Comparison of ENCODE assay signal across 18 cellular contexts in genomic region chr1:10538608-10539355, GRCh38.
DNase-seq lines count a peak whose midpoint lies in the region; ATAC-seq, FAIRE-seq and TF ChIP-seq lines count a peak whose summit lies in the region.
"Had no signal": no experiment of that assay in that cellular context is flagged by ENCODE, and none has a peak within 500 bp of the region (broad histone marks: within the 10 kb centered on the region; RNA-seq: fewer than 3 reads in every experiment).

No MANE protein-coding gene starts in this region.

- peaks cover 25% of the 10 kb centered on the region for H3K4me1 Mint-ChIP-seq in astrocyte (ENCODE audit: low read depth, unreplicated experiment)
- peaks cover 38% of the 10 kb centered on the region for H3K4me1 Mint-ChIP-seq in stimulated activated effector memory CD8-positive, alpha-beta T cell treated with anti-CD3 and anti-CD28 coated beads, Interleukin-12 subunit alpha, Interleukin-12 subunit beta, amount 100 ng/mL, for 72 hours
- H3K4me1 Mint-ChIP-seq in activated CD4-positive, alpha-beta T cell treated with anti-CD3 and anti-CD28 coated beads, Interleukin-2, amount 10 ng/mL, durations not matched to agents 24 days and 14 days = peaks cover 20% of the 10 kb centered on the region
- H3K4me1 Mint-ChIP-seq: CD14-positive monocyte had no signal

- DNase-seq in Right ventricle myocardium inferior (ENCODE audit: missing footprints) = no peak
- no peak for DNase-seq in cardiac septum (ENCODE audit: low spot score)
- no peak for DNase-seq in astrocyte (ENCODE audit: low read depth)
- peak in 2 of 3 donors; percentile 70 to 72 for DNase-seq in right cardiac atrium
- DNase-seq in stimulated activated effector memory CD8-positive, alpha-beta T cell treated with anti-CD3 and anti-CD28 coated beads, Interleukin-12 subunit alpha, Interleukin-12 subunit beta, amount 100 ng/mL, for 72 hours (ENCODE audit: low spot score in 2 of 2) = no peak
- DNase-seq in SJCRH30 = no peak
- DNase-seq in activated CD4-positive, alpha-beta T cell treated with anti-CD3 and anti-CD28 coated beads, Interleukin-2, amount 10 ng/mL, durations not matched to agents 24 days and 14 days = no peak
- no peak for DNase-seq in HT-29 (ENCODE audit: low spot score)
- DNase-seq: activated CD4-positive, CD25-positive, alpha-beta regulatory T cell treated with anti-CD3 and anti-CD28 coated beads, Interleukin-2, amount 50 U/mL, for 72 hours; activated naive CD4-positive, alpha-beta T cell treated with Interleukin-2 at 50 U/mL for 16 hours; naive thymus-derived CD8-positive, alpha-beta T cell had no signal

- H3K9me3 ChIP-seq in astrocyte (ENCODE audit: insufficient read depth, low read depth, low read length) = no peaks in the 10 kb centered on the region
- H3K9me3 ChIP-seq in right cardiac atrium (ENCODE audit: control insufficient read depth, low read length) = no peaks in the 10 kb centered on the region
- H3K9me3 ChIP-seq in SJCRH30 (replicated peaks) = no peaks in the 10 kb centered on the region
- H3K9me3 ChIP-seq: prostate gland, vagina had no signal

- no peaks in the 10 kb centered on the region for H3K36me3 ChIP-seq in astrocyte (ENCODE audit: insufficient read depth, low read length)
- H3K36me3 ChIP-seq in SJCRH30 = peaks cover 16% of the 10 kb centered on the region; the same call in 1 of the 2 replicates
- H3K36me3 ChIP-seq: prostate gland had no signal

- intact Hi-C loops in Right ventricle myocardium inferior (cut with DNase I) (no loop called here), cardiac septum (cut with DNase I) (no loop called here), right cardiac atrium (cut with DNase I) (loop anchor here in 2 of 4 donors (5.0 to 10.0 kb wide), 3 partner anchors 64 to 256 kb away; partner anchors contain the start of genes CASZ1 (in 1 of the 2), DFFA (in 1 of the 2) and PEX14 (in 1 of the 2))
- intact Hi-C loops in activated CD4-positive, alpha-beta T cell treated with anti-CD3 and anti-CD28 coated beads, Interleukin-2, amount 10 ng/mL, durations not matched to agents 24 days and 14 days (cut with micrococcal nuclease) = no loop called here

- no peaks in the 10 kb centered on the region for H3K27me3 Mint-ChIP-seq in astrocyte (ENCODE audit: low read depth, unreplicated experiment)
- no peaks in the 10 kb centered on the region for H3K27me3 Mint-ChIP-seq in activated CD4-positive, alpha-beta T cell treated with anti-CD3 and anti-CD28 coated beads, Interleukin-2, amount 10 ng/mL, durations not matched to agents 24 days and 14 days
- H3K27me3 Mint-ChIP-seq: dendritic cell treated with granulocyte-macrophage colony-stimulating factor and Interleukin-4, amounts not matched to agents 40 ng/mL and 50 ng/mL, for 4 days; naive thymus-derived CD8-positive, alpha-beta T cell had no signal

- WGBS in right cardiac atrium = 51% methylated on average over 15 of the region's 15 CpGs

- H3K4me1 ChIP-seq in astrocyte (ENCODE audit: insufficient read depth, low read length) (peaks cover 22% of the 10 kb centered on the region), right cardiac atrium (ENCODE audit: control insufficient read depth, insufficient read depth, low read length) (peaks cover 14% of the 10 kb centered on the region), SJCRH30 (peaks cover 40% of the 10 kb centered on the region)
- H3K4me1 ChIP-seq: prostate gland, vagina had no signal

- peak overlapping the region; percentile 63 for H3K4me2 ChIP-seq in astrocyte (ENCODE audit: low read length)
- H3K4me2 ChIP-seq: KMS-11 had no signal

- H3K79me2 ChIP-seq in astrocyte (ENCODE audit: insufficient read depth, low read length) = peaks cover 7% of the 10 kb centered on the region

- H4K20me1 ChIP-seq in astrocyte (ENCODE audit: insufficient read depth, low read length) = peaks cover 43% of the 10 kb centered on the region

- H3K27ac ChIP-seq in astrocyte (ENCODE audit: low read depth, low read length) = no peak overlapping the region
- no peak overlapping the region for H3K27ac ChIP-seq in right cardiac atrium (ENCODE audit: low read length)
- H3K27ac ChIP-seq in SJCRH30 = no peak overlapping the region
- H3K27ac ChIP-seq: HL-60, KMS-11, prostate gland, vagina had no signal

- peak overlapping the region; percentile 75 for H3K4me3 Mint-ChIP-seq in astrocyte (ENCODE audit: unreplicated experiment)
- H3K4me3 Mint-ChIP-seq in stimulated activated effector memory CD8-positive, alpha-beta T cell treated with anti-CD3 and anti-CD28 coated beads, Interleukin-12 subunit alpha, Interleukin-12 subunit beta, amount 100 ng/mL, for 72 hours = no peak overlapping the region
- H3K4me3 Mint-ChIP-seq in activated CD4-positive, alpha-beta T cell treated with anti-CD3 and anti-CD28 coated beads, Interleukin-2, amount 10 ng/mL, durations not matched to agents 24 days and 14 days = no peak overlapping the region
- H3K4me3 Mint-ChIP-seq: CD14-positive monocyte; dendritic cell treated with granulocyte-macrophage colony-stimulating factor and Interleukin-4, amounts not matched to agents 40 ng/mL and 50 ng/mL, for 4 days; naive thymus-derived CD8-positive, alpha-beta T cell had no signal

- no peak overlapping the region for H2AFZ ChIP-seq in astrocyte (ENCODE audit: low read depth, low read length)

- H3K4me3 ChIP-seq in astrocyte (ENCODE audit: insufficient read depth, low read depth, low read length) (no peak overlapping the region), right cardiac atrium (ENCODE audit: low read length) (no peak overlapping the region), SJCRH30 (no peak overlapping the region)
- H3K4me3 ChIP-seq: lung, prostate gland, vagina had no signal

- no peaks in the 10 kb centered on the region for H3K9me3 Mint-ChIP-seq in astrocyte (ENCODE audit: unreplicated experiment)
- no peaks in the 10 kb centered on the region for H3K9me3 Mint-ChIP-seq in stimulated activated effector memory CD8-positive, alpha-beta T cell treated with anti-CD3 and anti-CD28 coated beads, Interleukin-12 subunit alpha, Interleukin-12 subunit beta, amount 100 ng/mL, for 72 hours
- H3K9me3 Mint-ChIP-seq in activated CD4-positive, alpha-beta T cell treated with anti-CD3 and anti-CD28 coated beads, Interleukin-2, amount 10 ng/mL, durations not matched to agents 24 days and 14 days = no peaks in the 10 kb centered on the region
- H3K9me3 Mint-ChIP-seq: CD14-positive monocyte; dendritic cell treated with granulocyte-macrophage colony-stimulating factor and Interleukin-4, amounts not matched to agents 40 ng/mL and 50 ng/mL, for 4 days; naive thymus-derived CD8-positive, alpha-beta T cell had no signal

- ATAC-seq in Right ventricle myocardium inferior (peak; percentile 53), right cardiac atrium (peak; percentile 26 to 60)
- ATAC-seq in stimulated activated effector memory CD8-positive, alpha-beta T cell treated with anti-CD3 and anti-CD28 coated beads, Interleukin-12 subunit alpha, Interleukin-12 subunit beta, amount 100 ng/mL, for 72 hours = peak; percentile 16
- ATAC-seq: naive thymus-derived CD8-positive, alpha-beta T cell had no signal

- H3K9ac ChIP-seq in astrocyte (ENCODE audit: low read length) = no peak overlapping the region
- H3K9ac ChIP-seq: KMS-11 had no signal

- H3K36me3 Mint-ChIP-seq in astrocyte (ENCODE audit: low read depth, unreplicated experiment) = peaks cover 32% of the 10 kb centered on the region
- H3K36me3 Mint-ChIP-seq in stimulated activated effector memory CD8-positive, alpha-beta T cell treated with anti-CD3 and anti-CD28 coated beads, Interleukin-12 subunit alpha, Interleukin-12 subunit beta, amount 100 ng/mL, for 72 hours = peaks cover 43% of the 10 kb centered on the region
- peaks cover 20% of the 10 kb centered on the region for H3K36me3 Mint-ChIP-seq in activated CD4-positive, alpha-beta T cell treated with anti-CD3 and anti-CD28 coated beads, Interleukin-2, amount 10 ng/mL, durations not matched to agents 24 days and 14 days (ENCODE audit: low read depth)

- FAIRE-seq in astrocyte (lab: Jason Lieb, UNC) = no peak

- no peak for TF ChIP-seq CTCF in astrocyte (IDR thresholded peaks at IDR 0.05; ENCODE audit: insufficient read depth, low read depth, low read length)

- no peak overlapping the region for H3K27ac Mint-ChIP-seq in astrocyte (ENCODE audit: unreplicated experiment)
- H3K27ac Mint-ChIP-seq in stimulated activated effector memory CD8-positive, alpha-beta T cell treated with anti-CD3 and anti-CD28 coated beads, Interleukin-12 subunit alpha, Interleukin-12 subunit beta, amount 100 ng/mL, for 72 hours = no peak overlapping the region
- no peak overlapping the region for H3K27ac Mint-ChIP-seq in activated CD4-positive, alpha-beta T cell treated with anti-CD3 and anti-CD28 coated beads, Interleukin-2, amount 10 ng/mL, durations not matched to agents 24 days and 14 days
- H3K27ac Mint-ChIP-seq: dendritic cell treated with granulocyte-macrophage colony-stimulating factor and Interleukin-4, amounts not matched to agents 40 ng/mL and 50 ng/mL, for 4 days had no signal

- H3K27me3 ChIP-seq in astrocyte (ENCODE audit: insufficient read depth, low read length) (no peaks in the 10 kb centered on the region), right cardiac atrium (ENCODE audit: control insufficient read depth, insufficient read depth) (no peaks in the 10 kb centered on the region), SJCRH30 (no peaks in the 10 kb centered on the region)
- H3K27me3 ChIP-seq: vagina had no signal

Comparison
In these comparisons a context has a peak if more than half of its experiments do, and no peak if none do; other contexts are left out.
1. DNase-seq: peak in right cardiac atrium (2 of 3); none in Right ventricle myocardium inferior (single experiment), cardiac septum (single experiment), astrocyte (single experiment), stimulated activated effector memory CD8-positive, alpha-beta T cell treated with anti-CD3 and anti-CD28 coated beads, Interleukin-12 subunit alpha, Interleukin-12 subunit beta, amount 100 ng/mL, for 72 hours (0 of 2), SJCRH30 (0 of 2), activated CD4-positive, alpha-beta T cell treated with anti-CD3 and anti-CD28 coated beads, Interleukin-2, amount 10 ng/mL, durations not matched to agents 24 days and 14 days (single experiment) and HT-29 (single experiment).
2. Peak in every context shown above with its lines, with median percentiles within 50 percentile points of each other: ATAC-seq.